9 cellular contexts compared by ENCODE assay signal in the genomic region with DNA sequence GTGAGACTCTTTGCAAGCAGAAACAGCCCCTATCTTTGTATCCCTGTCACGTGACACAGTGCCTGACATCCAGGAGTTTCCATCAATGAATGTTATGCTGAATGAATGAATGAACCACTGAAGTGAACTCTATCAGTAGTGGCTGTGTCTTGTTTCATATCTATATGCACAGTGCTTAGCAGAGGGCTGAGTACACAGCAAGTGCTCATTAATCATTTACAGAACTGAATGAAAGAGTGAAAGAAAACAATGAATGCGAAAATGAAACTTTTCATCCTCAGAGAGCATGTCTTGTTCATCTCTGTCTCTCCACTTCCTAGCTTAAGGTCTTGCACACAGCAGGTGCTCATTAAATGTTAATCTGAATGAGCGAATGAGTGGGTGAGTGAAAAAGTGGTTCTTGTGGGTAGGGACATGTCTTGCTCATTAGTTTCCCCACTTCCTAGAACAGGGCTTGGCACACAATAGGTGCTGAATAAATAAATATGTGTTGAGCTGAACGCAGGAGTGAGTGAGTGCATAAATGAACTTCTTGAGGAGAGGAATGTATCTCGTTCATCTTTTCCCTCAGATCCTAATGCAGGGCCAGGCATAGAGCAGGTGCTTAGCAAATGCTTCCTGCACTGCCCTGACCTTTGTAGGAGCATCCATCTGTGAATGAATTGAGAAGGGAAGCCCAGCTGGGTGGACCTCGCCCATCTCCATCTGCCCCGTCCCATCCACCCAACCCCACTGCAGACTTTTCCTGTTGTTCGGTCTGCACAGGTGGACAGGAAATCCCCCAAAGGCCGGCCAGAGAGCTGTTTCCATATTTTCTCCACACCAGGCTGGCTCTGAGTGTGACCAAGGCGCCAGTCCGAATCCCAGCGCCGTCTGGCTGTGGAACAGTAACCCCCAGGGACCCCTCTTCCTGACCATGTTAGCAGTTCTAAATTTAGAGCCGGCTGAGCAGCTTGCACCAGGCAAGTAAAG.
DNase-seq lines count a peak whose midpoint lies in the region; ATAC-seq, FAIRE-seq and TF ChIP-seq lines count a peak whose summit lies in the region.
"Had no signal": no experiment of that assay in that cellular context is flagged by ENCODE, and none has a peak within 500 bp of the region (broad histone marks: within the 10 kb centered on the region; RNA-seq: fewer than 3 reads in every experiment).

No MANE protein-coding gene starts in this region.

- no peak overlapping the region for H2AFZ ChIP-seq in astrocyte (ENCODE audit: low read depth, low read length)

- peaks cover 6% of the 10 kb centered on the region for H3K4me1 Mint-ChIP-seq in astrocyte (ENCODE audit: low read depth, unreplicated experiment)

- no peaks in the 10 kb centered on the region for H3K36me3 Mint-ChIP-seq in astrocyte (ENCODE audit: low read depth, unreplicated experiment)

- H3K4me3 ChIP-seq in astrocyte (ENCODE audit: insufficient read depth, low read depth, low read length): no peak overlapping the region
- H3K4me3 ChIP-seq: SJSA1 had no signal

- DNase-seq in activated CD4-positive, CD25-positive, alpha-beta regulatory T cell treated with anti-CD3 and anti-CD28 coated beads, Interleukin-2, amount 50 U/mL, for 72 hours: no peak
- DNase-seq in astrocyte (ENCODE audit: low read depth) (peak; percentile 14), renal cortical epithelial cell (ENCODE audit: low read depth) (peak; percentile 58), HK-2 (ENCODE audit: unreplicated experiment) (no peak), activated gamma-delta T cell treated with Interleukin-2 at 50 U/mL for 16 hours (no peak), T1000 (lab: John Stamatoyannopoulos, UW) (no peak)

- H3K79me2 ChIP-seq in astrocyte (ENCODE audit: insufficient read depth, low read length): no peaks in the 10 kb centered on the region

- H3K9ac ChIP-seq in astrocyte (ENCODE audit: low read length): no peak overlapping the region

- no peaks in the 10 kb centered on the region for H3K9me3 ChIP-seq in astrocyte (ENCODE audit: insufficient read depth, low read depth, low read length)
- H3K9me3 ChIP-seq: SJSA1 had no signal

- no peak for FAIRE-seq in astrocyte (lab: Jason Lieb, UNC)

- H3K27me3 Mint-ChIP-seq in astrocyte (ENCODE audit: low read depth, unreplicated experiment): peaks cover 1% of the 10 kb centered on the region

- no peak overlapping the region for H3K27ac ChIP-seq in astrocyte (ENCODE audit: low read depth, low read length)
- H3K27ac ChIP-seq: SJSA1 had no signal

- no peaks in the 10 kb centered on the region for H3K9me3 Mint-ChIP-seq in astrocyte (ENCODE audit: unreplicated experiment)

- peak; percentile 91 to 94 for ATAC-seq in activated CD4-positive, CD25-positive, alpha-beta regulatory T cell treated with anti-CD3 and anti-CD28 coated beads, Interleukin-2, amount 50 U/mL, for 24 hours
- ATAC-seq in HG03097 (IDR thresholded peaks at IDR 0.05; ENCODE audit: low FRiP score, unreplicated experiment): peak; percentile 64

- H3K27ac Mint-ChIP-seq in astrocyte (ENCODE audit: unreplicated experiment): no peak overlapping the region

- H3K27me3 ChIP-seq in astrocyte (ENCODE audit: insufficient read depth, low read length): no peaks in the 10 kb centered on the region

- H3K36me3 ChIP-seq in astrocyte (ENCODE audit: insufficient read depth, low read length): no peaks in the 10 kb centered on the region
- H3K36me3 ChIP-seq: SJSA1 had no signal

- H3K4me2 ChIP-seq in astrocyte (ENCODE audit: low read length): no peak overlapping the region

- peaks cover 5% of the 10 kb centered on the region for H4K20me1 ChIP-seq in astrocyte (ENCODE audit: insufficient read depth, low read length)

- H3K4me1 ChIP-seq in astrocyte (ENCODE audit: insufficient read depth, low read length): no peaks in the 10 kb centered on the region
- H3K4me1 ChIP-seq: SJSA1 had no signal

- no peak for TF ChIP-seq CTCF in astrocyte (IDR thresholded peaks at IDR 0.05; ENCODE audit: insufficient read depth, low read depth, low read length)

- no peak overlapping the region for H3K4me3 Mint-ChIP-seq in astrocyte (ENCODE audit: unreplicated experiment)

Comparison
In these comparisons a context has a peak if more than half of its experiments do, and no peak if none do; other contexts are left out.
1. DNase-seq: peak in astrocyte (single experiment) and renal cortical epithelial cell (single experiment); none in activated CD4-positive, CD25-positive, alpha-beta regulatory T cell treated with anti-CD3 and anti-CD28 coated beads, Interleukin-2, amount 50 U/mL, for 72 hours (single experiment), HK-2 (single experiment), activated gamma-delta T cell treated with Interleukin-2 at 50 U/mL for 16 hours (single experiment) and T1000 (single experiment).